In the genomic region with DNA sequence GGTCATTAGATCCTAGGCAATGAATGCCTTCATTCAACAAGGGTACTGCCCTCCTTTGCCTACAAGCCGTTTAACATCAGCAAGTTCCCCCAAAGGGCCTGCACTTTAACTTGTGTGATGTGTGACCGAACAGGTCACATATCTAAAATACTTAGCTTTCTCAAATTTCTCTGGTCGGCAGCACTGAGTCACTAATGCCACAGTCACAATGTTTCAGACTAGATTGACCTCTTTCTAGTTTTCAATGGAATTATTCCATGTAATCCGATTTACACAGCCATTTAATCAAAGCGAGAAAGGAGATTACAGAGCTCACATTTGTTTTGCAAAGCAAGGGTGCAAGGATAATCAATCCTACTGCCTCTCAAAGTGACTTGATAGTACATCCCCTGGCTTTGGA, we compare ENCODE assay signal across 9 cellular contexts. TPM values are rescaled to one million over a fixed set of nuclear protein-coding genes. Genes with fewer than 3 reads are reported as not detected.
DNase-seq lines count a peak whose midpoint lies in the region; ATAC-seq and TF ChIP-seq lines count a peak whose summit lies in the region.
"Had no signal": no experiment of that assay in that cellular context is flagged by ENCODE, and none has a peak within 500 bp of the region (broad histone marks: within the 10 kb centered on the region; RNA-seq: fewer than 3 reads in every experiment).

No MANE protein-coding gene starts in this region.

- H3K27me3 ChIP-seq in right atrium auricular region, result no peaks in the 10 kb centered on the region
- H3K27me3 ChIP-seq in ectodermal cell (ENCODE audit: control insufficient read depth, insufficient read depth, low read length, poor library complexity, severe bottlenecking), result peaks cover 80% of the 10 kb centered on the region
- H3K27me3 ChIP-seq in mucosa of stomach (ENCODE audit: control insufficient read depth, insufficient read depth, low read length), result no peaks in the 10 kb centered on the region

- no peaks in the 10 kb centered on the region for H3K36me3 ChIP-seq in right atrium auricular region
- H3K36me3 ChIP-seq in ectodermal cell (ENCODE audit: control insufficient read depth, insufficient read depth, low read length), result no peaks in the 10 kb centered on the region
- H3K36me3 ChIP-seq in mucosa of stomach (ENCODE audit: control insufficient read depth, insufficient read depth, low read length), result no peaks in the 10 kb centered on the region

- DNase-seq in right atrium auricular region (ENCODE audit: low spot score), result no peak
- no peak for DNase-seq in cardiac septum (ENCODE audit: low spot score)
- DNase-seq in stimulated activated naive CD8-positive, alpha-beta T cell treated with anti-CD3 and anti-CD28 coated beads, Interleukin-15, Interleukin-2, amounts not matched to agents 100 U/mL and 50 U/mL, for 24 hours, result no peak
- no peak for DNase-seq in CD1c-positive myeloid dendritic cell (ENCODE audit: extremely low spot score)
- DNase-seq: C1 segment of cervical spinal cord had no signal

- no peak for TF ChIP-seq CTCF in right atrium auricular region (IDR thresholded peaks at IDR 0.05)

- ATAC-seq in stimulated activated naive CD8-positive, alpha-beta T cell treated with anti-CD3 and anti-CD28 coated beads, Interleukin-15, Interleukin-2, amounts not matched to agents 100 U/mL and 50 U/mL, for 24 hours, result no peak
- no peak for ATAC-seq in HG03565 (IDR thresholded peaks at IDR 0.05; ENCODE audit: unreplicated experiment)
- ATAC-seq in GM21723 (IDR thresholded peaks at IDR 0.05; ENCODE audit: unreplicated experiment), result no peak

- no peaks in the 10 kb centered on the region for H3K9me3 ChIP-seq in right atrium auricular region
- H3K9me3 ChIP-seq in ectodermal cell (ENCODE audit: control insufficient read depth, low read length), result no peaks in the 10 kb centered on the region
- no peaks in the 10 kb centered on the region for H3K9me3 ChIP-seq in mucosa of stomach (ENCODE audit: control insufficient read depth, low read length)

- peak overlapping the region; percentile 78 for H3K9ac ChIP-seq in mucosa of stomach (ENCODE audit: low read length)

- WGBS in ectodermal cell, 2 experiments, result 19 to 20% methylated on average over 5 of the region's 5 CpGs

- intact Hi-C loops in cardiac septum (cut with DNase I), result loop anchor here (5.0 kb wide), 1 partner anchor 414 kb away; no protein-coding TSS in a partner anchor

- H3K4me3 ChIP-seq in right atrium auricular region (peak overlapping the region; percentile 53 to 65), ectodermal cell (ENCODE audit: insufficient read depth, low read depth, low read length) (peak overlapping the region; percentile 62), mucosa of stomach (ENCODE audit: low read length) (peak overlapping the region; percentile 89)

- H3K4me1 ChIP-seq in right atrium auricular region (peaks cover 0 to 39% of the 10 kb centered on the region in 2 donors), ectodermal cell (ENCODE audit: control insufficient read depth, insufficient read depth, low read length) (peaks cover 7% of the 10 kb centered on the region), mucosa of stomach (ENCODE audit: control insufficient read depth, insufficient read depth, low read length) (peaks cover 8% of the 10 kb centered on the region)

- H3K27ac ChIP-seq in right atrium auricular region, result peak overlapping the region; percentile 63 to 74
- H3K27ac ChIP-seq in ectodermal cell (ENCODE audit: insufficient read depth, low read depth, low read length, poor library complexity, severe bottlenecking), result no peak overlapping the region

RNA-seq across cellular contexts. Expression of a gene that starts 2.0 kb away (rescaled TPM):
- total RNA-seq in right atrium auricular region, result 1 to 10 TPM; 3.5 to 9.6 TPM
- 9.0 TPM for total RNA-seq in cardiac septum
- polyA plus RNA-seq in ectodermal cell (2013, experiment 1 of 4), result 9.2 TPM
- polyA plus RNA-seq in ectodermal cell (2013, experiment 2 of 4), result 7.7 TPM
- 6.4 TPM for polyA plus RNA-seq in ectodermal cell (2013, experiment 3 of 4)
- 8.2 TPM for polyA plus RNA-seq in ectodermal cell (2013, experiment 4 of 4)
